In the genomic region with DNA sequence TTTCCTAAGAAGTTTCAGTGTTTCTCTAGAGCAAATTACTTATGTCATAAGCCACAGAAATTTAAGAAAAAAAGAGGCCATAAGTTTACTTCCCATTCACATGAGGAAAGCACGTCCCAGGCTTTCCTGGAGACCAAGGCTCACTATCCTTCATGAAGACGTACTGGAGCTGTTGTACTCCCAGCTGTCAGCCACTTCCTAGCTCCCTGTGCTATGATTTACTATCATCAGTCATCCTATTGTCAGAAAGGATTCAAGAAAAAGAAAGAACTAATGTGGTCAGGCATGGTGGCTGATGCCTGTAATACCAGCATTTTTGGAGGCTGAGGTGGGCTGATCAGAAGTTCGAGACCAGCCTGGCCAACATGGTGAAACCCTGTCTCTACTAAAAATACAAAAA, we compare ENCODE assay signal across 28 cellular contexts.
"Had no signal": no experiment of that assay in that cellular context is flagged by ENCODE, and none has a peak within 500 bp of the region (broad histone marks: within the 10 kb centered on the region; RNA-seq: fewer than 3 reads in every experiment).

No MANE protein-coding gene starts in this region.

- H3K27me3 ChIP-seq: neural progenitor cell, ovary, right lobe of liver, sigmoid colon, stomach, thyroid gland, tibial nerve, upper lobe of left lung, vagina had no signal

- DNase-seq: occipital lobe; ovary; posterior cingulate gyrus; psoas muscle; right cardiac atrium; right lobe of liver; sigmoid colon; small intestine; stimulated activated CD4-positive, alpha-beta T cell treated with anti-CD3 and anti-CD28 coated beads, Interleukin-15, amount 100 ng/mL, for 24 hours; stimulated activated CD4-positive, alpha-beta T cell treated with anti-CD3 and anti-CD28 coated beads, Interleukin-2, amount 100 ng/mL, for 24 hours; stimulated activated CD4-positive, alpha-beta T cell treated with anti-CD3 and anti-CD28 coated beads, Interleukin-2, amount 100 ng/mL, for 48 hours; stimulated activated CD4-positive, alpha-beta T cell treated with anti-CD3 and anti-CD28 coated beads, Interleukin-4, amount 100 ng/mL, for 24 hours; stimulated activated naive B cell treated with anti-CD40 and anti-IgM and Interleukin-4, amounts not matched to agents 10 μg/mL and 1 μg/mL and 100 μg/mL, for 72 hours; stimulated activated naive CD4-positive, alpha-beta T cell treated with Interleukin-2 at 50 U/mL for 16 hours; stomach; thyroid gland; trophoblast cell; upper lobe of left lung had no signal

- H3K27me3 Mint-ChIP-seq: progenitor cell of endocrine pancreas had no signal

- H3K27ac Mint-ChIP-seq: nephron; neural progenitor cell; progenitor cell of endocrine pancreas; stimulated activated effector memory CD8-positive, alpha-beta T cell treated with anti-CD3 and anti-CD28 coated beads, Interleukin-12 subunit alpha, Interleukin-12 subunit beta, amount 100 ng/mL, for 72 hours; stimulated activated naive B cell treated with anti-CD40 and anti-IgM and Interleukin-4, amounts not matched to agents 10 μg/mL and 1 μg/mL and 100 μg/mL, for 72 hours; stimulated activated naive CD8-positive, alpha-beta T cell treated with anti-CD3 and anti-CD28 coated beads, Interleukin-15, Interleukin-2, amounts not matched to agents 100 ng/mL and 50 ng/mL, for 24 hours had no signal

- H3K4me1 ChIP-seq: parathyroid adenoma, psoas muscle, right lobe of liver, sigmoid colon, stomach, thyroid gland, tibial nerve, upper lobe of left lung, vagina had no signal

- H3K9me3 ChIP-seq: ovary, psoas muscle, right lobe of liver, sigmoid colon, stomach, thoracic aorta, thyroid gland, tibial nerve, upper lobe of left lung had no signal

- H3K9ac ChIP-seq: neural progenitor cell, parathyroid adenoma had no signal

- H3K4me1 Mint-ChIP-seq: nephron; stimulated activated effector memory CD8-positive, alpha-beta T cell treated with anti-CD3 and anti-CD28 coated beads, Interleukin-12 subunit alpha, Interleukin-12 subunit beta, amount 100 ng/mL, for 72 hours had no signal

- H3K79me2 ChIP-seq: parathyroid adenoma had no signal

- H3K36me3 ChIP-seq: neural progenitor cell, ovary, right lobe of liver, sigmoid colon, stomach, thoracic aorta, thyroid gland, tibial nerve, upper lobe of left lung, vagina had no signal

- H3K4me3 ChIP-seq: neural progenitor cell, ovary, psoas muscle, right lobe of liver, sigmoid colon, stomach, thoracic aorta, thyroid gland, tibial nerve, upper lobe of left lung, vagina had no signal

- H2AFZ ChIP-seq: neural progenitor cell, parathyroid adenoma had no signal

- H3K4me2 ChIP-seq: neural progenitor cell had no signal

- ATAC-seq: psoas muscle; right cardiac atrium; right lobe of liver; stimulated activated effector memory CD8-positive, alpha-beta T cell treated with anti-CD3 and anti-CD28 coated beads, Interleukin-12 subunit alpha, Interleukin-12 subunit beta, amount 100 ng/mL, for 72 hours; stimulated activated naive B cell treated with anti-CD40 and anti-IgM and Interleukin-4, amounts not matched to agents 10 μg/mL and 1 μg/mL and 100 μg/mL, for 72 hours had no signal

- H3K4me3 Mint-ChIP-seq: nephron; neural progenitor cell; stimulated activated effector memory CD8-positive, alpha-beta T cell treated with anti-CD3 and anti-CD28 coated beads, Interleukin-12 subunit alpha, Interleukin-12 subunit beta, amount 100 ng/mL, for 72 hours; stimulated activated naive B cell treated with anti-CD40 and anti-IgM and Interleukin-4, amounts not matched to agents 10 μg/mL and 1 μg/mL and 100 μg/mL, for 72 hours; stimulated activated naive CD8-positive, alpha-beta T cell treated with anti-CD3 and anti-CD28 coated beads, Interleukin-15, Interleukin-2, amounts not matched to agents 100 ng/mL and 50 ng/mL, for 24 hours had no signal

- H3K36me3 Mint-ChIP-seq: stimulated activated effector memory CD8-positive, alpha-beta T cell treated with anti-CD3 and anti-CD28 coated beads, Interleukin-12 subunit alpha, Interleukin-12 subunit beta, amount 100 ng/mL, for 72 hours; stimulated activated naive B cell treated with anti-CD40 and anti-IgM and Interleukin-4, amounts not matched to agents 10 μg/mL and 1 μg/mL and 100 μg/mL, for 72 hours had no signal

- FAIRE-seq: small intestine, urothelium cell line had no signal

- H3K27ac ChIP-seq: neural progenitor cell, ovary, parathyroid adenoma, psoas muscle, right lobe of liver, sigmoid colon, stomach, thoracic aorta, thyroid gland, tibial nerve, upper lobe of left lung, vagina had no signal
